In genomic region chr11:71889181-71889872, GRCh38 we compare ENCODE assay signal across 22 cellular contexts. TPM values are rescaled to one million over a fixed set of nuclear protein-coding genes. Genes with fewer than 3 reads are reported as not detected.
"Had no signal": no experiment of that assay in that cellular context is flagged by ENCODE, and none has a peak within 500 bp of the region (broad histone marks: within the 10 kb centered on the region; RNA-seq: fewer than 3 reads in every experiment).

No MANE protein-coding gene starts in this region.

RNA-seq across cellular contexts. Expression of gene DEFB131B, which starts 11.1 kb away (rescaled TPM):
- total RNA-seq: dorsolateral prefrontal cortex, epithelial cell of proximal tubule, esophagus muscularis mucosa, fibroblast of lung, foreskin keratinocyte, gastroesophageal sphincter, heart left ventricle, hepatocyte, kidney epithelial cell, left colon, left ventricle myocardium superior, lower lobe of right lung, mononuclear cell, natural killer cell, omental fat pad, pancreas, posterior vena cava, pulmonary artery endothelial cell, suprapubic skin, urinary bladder had no signal
- polyA plus RNA-seq: fibroblast of lung, foreskin keratinocyte, heart left ventricle, hepatocyte, neural cell, pancreas, thymus, urinary bladder had no signal

RNA-seq across cellular contexts. Expression of gene DEFB108B, which starts 56.3 kb away (rescaled TPM):
- total RNA-seq: dorsolateral prefrontal cortex, epithelial cell of proximal tubule, esophagus muscularis mucosa, fibroblast of lung, foreskin keratinocyte, gastroesophageal sphincter, heart left ventricle, hepatocyte, kidney epithelial cell, left colon, left ventricle myocardium superior, lower lobe of right lung, mononuclear cell, natural killer cell, omental fat pad, pancreas, posterior vena cava, pulmonary artery endothelial cell, suprapubic skin, urinary bladder had no signal
- polyA plus RNA-seq: fibroblast of lung, foreskin keratinocyte, heart left ventricle, hepatocyte, neural cell, pancreas, thymus, urinary bladder had no signal
